Comparison of ENCODE assay signal across 11 cellular contexts in the genomic region with DNA sequence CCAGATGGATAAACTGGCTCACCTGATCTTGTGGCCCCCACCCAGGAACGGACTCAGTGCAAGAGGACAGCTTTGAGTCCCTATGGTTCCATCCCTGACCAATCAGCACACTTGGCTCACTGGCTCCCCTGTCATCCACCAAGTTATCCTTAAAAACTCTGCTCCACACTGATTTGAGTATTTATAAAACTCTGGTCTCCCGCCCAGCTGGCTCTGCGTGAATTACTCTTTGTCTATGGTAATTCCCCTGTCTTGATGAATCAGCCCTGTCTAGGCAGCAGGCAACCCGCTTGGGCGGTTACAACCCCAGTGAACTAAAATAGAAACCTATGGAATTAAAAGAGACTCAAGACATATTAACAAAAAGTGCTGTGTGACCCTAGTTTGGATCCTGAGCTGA. TPM values are rescaled to one million over a fixed set of nuclear protein-coding genes. Genes with fewer than 3 reads are reported as not detected.
A peak's percentile ranks its signal among the peaks of the same experiment; 100 is the strongest.
DNase-seq lines count a peak whose midpoint lies in the region; ATAC-seq and TF ChIP-seq lines count a peak whose summit lies in the region.
"Had no signal": no experiment of that assay in that cellular context is flagged by ENCODE, and none has a peak within 500 bp of the region (broad histone marks: within the 10 kb centered on the region; RNA-seq: fewer than 3 reads in every experiment).

No MANE protein-coding gene starts in this region.

- H3K27ac Mint-ChIP-seq in activated B cell treated with CpG ODN at 0.5 μM for 24 hours, result peak overlapping the region; percentile 32
- H3K27ac Mint-ChIP-seq: natural killer cell had no signal

- peaks cover 23% of the 10 kb centered on the region for H3K4me1 Mint-ChIP-seq in activated T-cell treated with anti-CD3 and anti-CD28 coated beads, Interleukin-2, amount 50 U/mL, for 4 hours (ENCODE audit: low read depth)
- peaks cover 69% of the 10 kb centered on the region for H3K4me1 Mint-ChIP-seq in activated B cell treated with CpG ODN at 0.5 μM for 24 hours

- ATAC-seq in activated T-cell treated with anti-CD3 and anti-CD28 coated beads, Interleukin-2, amount 50 U/mL, for 4 hours, result peak; percentile 41 to 58
- ATAC-seq in activated B cell treated with CpG ODN at 0.5 μM for 24 hours (ENCODE audit: low read depth) (peak; percentile 54), left cardiac atrium (peak in 1 of 2 donors; percentile 84), GM21447 (IDR thresholded peaks at IDR 0.05; ENCODE audit: unreplicated experiment) (no peak)
- ATAC-seq: natural killer cell, Panc1 had no signal

- intact Hi-C loops in activated B cell treated with CpG ODN at 0.5 μM for 24 hours (cut with micrococcal nuclease), result loop anchor here (5.0 kb wide), 1 partner anchor 267 kb away; a partner anchor contains a TSS
- intact Hi-C loops in left cardiac atrium (cut with DNase I), result no loop called here
- intact Hi-C loops in posterior cingulate gyrus (cut with DNase I), result no loop called here

- no peak for TF ChIP-seq CTCF in activated B cell treated with CpG ODN at 0.5 μM for 24 hours (IDR thresholded peaks at IDR 0.05)

- no peaks in the 10 kb centered on the region for H3K27me3 Mint-ChIP-seq in activated T-cell treated with anti-CD3 and anti-CD28 coated beads, Interleukin-2, amount 50 U/mL, for 4 hours (ENCODE audit: low read depth)
- no peaks in the 10 kb centered on the region for H3K27me3 Mint-ChIP-seq in activated B cell treated with CpG ODN at 0.5 μM for 24 hours

- POLR2A ChIA-PET in activated B cell treated with CpG ODN at 0.5 μM for 24 hours (lab: Charles Lee), result interaction anchor here (1.1 to 16.4 kb wide), 7 partner anchors 14 to 1166 kb away, joined by 4 to 349 read pairs (median 11); a partner anchor contains a TSS

- no peaks in the 10 kb centered on the region for H3K36me3 Mint-ChIP-seq in activated T-cell treated with anti-CD3 and anti-CD28 coated beads, Interleukin-2, amount 50 U/mL, for 4 hours (ENCODE audit: insufficient read depth)
- H3K36me3 Mint-ChIP-seq in activated B cell treated with CpG ODN at 0.5 μM for 24 hours (ENCODE audit: low read depth), result no peaks in the 10 kb centered on the region
- H3K36me3 Mint-ChIP-seq: natural killer cell had no signal

- CTCF ChIA-PET in activated B cell treated with CpG ODN at 0.5 μM for 24 hours (lab: Charles Lee), result interaction anchor here (1.8 kb wide), 1 partner anchor 15 kb away, joined by 8 read pairs; no protein-coding TSS in a partner anchor

- no peak overlapping the region for H3K4me3 Mint-ChIP-seq in activated T-cell treated with anti-CD3 and anti-CD28 coated beads, Interleukin-2, amount 50 U/mL, for 4 hours
- H3K4me3 Mint-ChIP-seq in activated B cell treated with CpG ODN at 0.5 μM for 24 hours, result peak overlapping the region; percentile 2
- H3K4me3 Mint-ChIP-seq: natural killer cell had no signal

- no peaks in the 10 kb centered on the region for H3K9me3 Mint-ChIP-seq in activated T-cell treated with anti-CD3 and anti-CD28 coated beads, Interleukin-2, amount 50 U/mL, for 4 hours
- H3K9me3 Mint-ChIP-seq in activated B cell treated with CpG ODN at 0.5 μM for 24 hours, result no peaks in the 10 kb centered on the region
- H3K9me3 Mint-ChIP-seq: natural killer cell had no signal

- DNase-seq in activated T-cell treated with anti-CD3 and anti-CD28 coated beads, Interleukin-2, amount 50 U/mL, for 4 hours, result no peak
- DNase-seq in activated T-cell treated with anti-CD3 and anti-CD28 coated beads for 4 hours (no peak), activated B cell treated with CpG ODN at 0.5 μM for 24 hours (no peak), left cardiac atrium (peak; percentile 66), HPDE6-E6E7 (ENCODE audit: extremely low spot score) (no peak), posterior cingulate gyrus (no peak)
- DNase-seq in stimulated activated CD4-positive, alpha-beta T cell treated with anti-CD3 and anti-CD28 coated beads, TNF-alpha, amount 100 ng/mL, for 48 hours (ENCODE audit: low read depth in 3 of 3), result peak in 2 of 3 donors; percentile 16 to 29
- DNase-seq: islet precursor cell, natural killer cell had no signal

RNA-seq across cellular contexts. Expression of a gene that starts 38.1 kb away (rescaled TPM):
- total RNA-seq in activated T-cell treated with anti-CD3 and anti-CD28 coated beads, Interleukin-2, amount 50 U/mL, for 4 hours, result 10 to 100 TPM; 27.4 to 49.8 (median 27.5) TPM
- total RNA-seq in activated B cell treated with CpG ODN at 0.5 μM for 24 hours, result 483 and 492 TPM in 2 replicates
- total RNA-seq in left cardiac atrium, result 1 to 10 TPM; 2.3 to 3.2 TPM

Comparison
In these comparisons a context has a peak if more than half of its experiments do, and no peak if none do; other contexts are left out.
1. DNase-seq: peak in left cardiac atrium (single experiment) and stimulated activated CD4-positive, alpha-beta T cell treated with anti-CD3 and anti-CD28 coated beads, TNF-alpha, amount 100 ng/mL, for 48 hours (2 of 3); none in activated T-cell treated with anti-CD3 and anti-CD28 coated beads, Interleukin-2, amount 50 U/mL, for 4 hours (single experiment), activated T-cell treated with anti-CD3 and anti-CD28 coated beads for 4 hours (single experiment), activated B cell treated with CpG ODN at 0.5 μM for 24 hours (single experiment), HPDE6-E6E7 (single experiment) and posterior cingulate gyrus (0 of 10).